12 cellular contexts compared by ENCODE assay signal in the genomic region with DNA sequence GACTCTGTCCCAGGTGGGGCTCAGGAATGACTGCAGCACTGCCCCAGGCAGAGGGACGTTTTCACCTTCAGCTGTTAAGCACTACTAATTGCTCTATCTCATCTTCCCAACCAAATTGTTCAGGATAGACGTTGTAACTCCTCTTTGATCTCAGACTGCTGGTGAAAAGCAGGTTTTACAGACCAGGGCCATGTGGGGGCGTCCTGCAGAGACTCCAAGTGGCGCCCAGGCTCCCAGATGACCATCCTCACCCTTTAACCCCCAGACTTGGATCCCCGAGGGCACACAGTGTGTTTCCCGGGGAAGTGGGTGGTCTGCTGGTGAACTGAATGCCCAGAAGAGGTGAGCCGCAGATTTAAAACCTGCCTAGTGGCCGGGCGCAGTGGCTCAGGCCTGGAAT. TPM values are rescaled to one million over a fixed set of nuclear protein-coding genes. Genes with fewer than 3 reads are reported as not detected.
DNase-seq lines count a peak whose midpoint lies in the region; ATAC-seq, FAIRE-seq and TF ChIP-seq lines count a peak whose summit lies in the region.
"Had no signal": no experiment of that assay in that cellular context is flagged by ENCODE, and none has a peak within 500 bp of the region (broad histone marks: within the 10 kb centered on the region; RNA-seq: fewer than 3 reads in every experiment).

No MANE protein-coding gene starts in this region.

- TF ChIP-seq CTCF in HL-60 (IDR thresholded peaks at IDR 0.05; ENCODE audit: insufficient read depth, low read length) (peak; percentile 25), keratinocyte (optimal IDR thresholded peaks at IDR 0.05 in 1 of 3, IDR thresholded peaks at IDR 0.05 in 1 of 3, conservative IDR thresholded peaks at IDR 0.05 in 1 of 3; ENCODE audit: extremely low read depth in 1 of 3, insufficient read depth in 2 of 3, low read length in 3 of 3) (peak in 2 of 3 experiments; percentile 46 to 62)

- no peak overlapping the region for H3K9ac ChIP-seq in BLaER1 treated with 17β-estradiol and CSF1 and Interleukin-3, amounts not matched to agents 10 nM and 100 nM
- H3K9ac ChIP-seq in keratinocyte (ENCODE audit: control insufficient read depth, extremely low read depth, insufficient read depth, low read length), result no peak overlapping the region
- H3K9ac ChIP-seq: parathyroid adenoma had no signal

- DNase-seq in HL-60 (ENCODE audit: low read depth in 1 of 2, low spot score in 1 of 2) (no peak), UCSD-AML1 (lab: John Stamatoyannopoulos, UW; ENCODE audit: unreplicated experiment) (peak; percentile 26), keratinocyte (ENCODE audit: low read depth, low spot score) (no peak)
- DNase-seq in activated CD4-positive, alpha-beta memory T cell treated with anti-CD3 and anti-CD28 coated beads for 36 hours, result no peak
- no peak for DNase-seq in stimulated activated CD4-positive, alpha-beta T cell treated with anti-CD3 and anti-CD28 coated beads, Interleukin-2, amount 100 ng/mL, for 24 hours
- DNase-seq: effector memory CD4-positive, alpha-beta T cell; kidney glomerular epithelial cell had no signal

- no peaks in the 10 kb centered on the region for H3K36me3 Mint-ChIP-seq in activated CD4-positive, alpha-beta memory T cell treated with anti-CD3 and anti-CD28 coated beads for 36 hours
- H3K36me3 Mint-ChIP-seq: activated naive CD4-positive, alpha-beta T cell treated with anti-CD3 and anti-CD28 coated beads, Interleukin-2, amount 50 U/mL, for 72 hours had no signal

- no peak overlapping the region for H3K4me3 Mint-ChIP-seq in activated CD4-positive, alpha-beta memory T cell treated with anti-CD3 and anti-CD28 coated beads for 36 hours

- no peaks in the 10 kb centered on the region for H4K20me1 ChIP-seq in BLaER1 treated with 17β-estradiol and CSF1 and Interleukin-3, amounts not matched to agents 10 nM and 100 nM
- no peaks in the 10 kb centered on the region for H4K20me1 ChIP-seq in keratinocyte (ENCODE audit: control insufficient read depth, extremely low read depth, insufficient read depth, low read length)

- no peak for FAIRE-seq in keratinocyte (lab: Jason Lieb, UNC)

- H3K4me2 ChIP-seq in BLaER1 treated with 17β-estradiol and CSF1 and Interleukin-3, amounts not matched to agents 10 nM and 100 nM, result peak overlapping the region in 9 of 11 experiments; percentile 36 to 67 (median 58); a peak in 18 of 22 replicates
- no peak overlapping the region for H3K4me2 ChIP-seq in keratinocyte (ENCODE audit: control insufficient read depth, extremely low read depth, insufficient read depth, low read depth, low read length)

- H3K36me3 ChIP-seq in BLaER1 treated with 17β-estradiol and CSF1 and Interleukin-3, amounts not matched to agents 10 nM and 100 nM, result no peaks in the 10 kb centered on the region
- H3K36me3 ChIP-seq in keratinocyte (ENCODE audit: control insufficient read depth in 2 of 2, extremely low read depth in 1 of 2, insufficient read depth in 2 of 2, low read length in 2 of 2), result no peaks in the 10 kb centered on the region

- no peak overlapping the region for H3K27ac Mint-ChIP-seq in activated CD4-positive, alpha-beta memory T cell treated with anti-CD3 and anti-CD28 coated beads for 36 hours
- H3K27ac Mint-ChIP-seq: activated naive CD4-positive, alpha-beta T cell treated with anti-CD3 and anti-CD28 coated beads, Interleukin-2, amount 50 U/mL, for 72 hours had no signal

- peaks cover 6% of the 10 kb centered on the region for H3K27me3 Mint-ChIP-seq in activated CD4-positive, alpha-beta memory T cell treated with anti-CD3 and anti-CD28 coated beads for 36 hours

- CTCF ChIA-PET in activated CD4-positive, alpha-beta memory T cell treated with anti-CD3 and anti-CD28 coated beads for 36 hours (lab: Charles Lee), result interaction anchor here (1.4 kb wide), 1 partner anchor 31 kb away, joined by 3 read pairs; no protein-coding TSS in a partner anchor

- no peaks in the 10 kb centered on the region for H3K4me1 Mint-ChIP-seq in activated CD4-positive, alpha-beta memory T cell treated with anti-CD3 and anti-CD28 coated beads for 36 hours (ENCODE audit: low read depth)

- intact Hi-C loops in activated CD4-positive, alpha-beta memory T cell treated with anti-CD3 and anti-CD28 coated beads for 36 hours (cut with micrococcal nuclease), result no loop called here

- H3K27me3 ChIP-seq in BLaER1 treated with 17β-estradiol and CSF1 and Interleukin-3, amounts not matched to agents 10 nM and 100 nM, result no peaks in the 10 kb centered on the region
- H3K27me3 ChIP-seq in HL-60 (ENCODE audit: insufficient read depth, poor library complexity, severe bottlenecking), result no peaks in the 10 kb centered on the region
- H3K27me3 ChIP-seq in keratinocyte (ENCODE audit: control insufficient read depth, extremely low read depth, insufficient read depth, low read length), result peaks cover 12% of the 10 kb centered on the region

- no peaks in the 10 kb centered on the region for H3K79me2 ChIP-seq in keratinocyte (ENCODE audit: control insufficient read depth, insufficient read depth, low read length)
- H3K79me2 ChIP-seq: parathyroid adenoma had no signal

- H3K9me1 ChIP-seq in keratinocyte (ENCODE audit: control insufficient read depth, extremely low read depth, insufficient read depth, low read length), result no peaks in the 10 kb centered on the region

- H2AFZ ChIP-seq in keratinocyte (ENCODE audit: control insufficient read depth, low read length), result no peak overlapping the region
- H2AFZ ChIP-seq: parathyroid adenoma had no signal

- peaks cover 0 to 42% (median 26%) of the 10 kb centered on the region in 10 experiments; a peak in 17 of 20 replicates for H3K4me1 ChIP-seq in BLaER1 treated with 17β-estradiol and CSF1 and Interleukin-3, amounts not matched to agents 10 nM and 100 nM
- H3K4me1 ChIP-seq in keratinocyte (ENCODE audit: control insufficient read depth, extremely low read depth, insufficient read depth, low read length), result no peaks in the 10 kb centered on the region
- H3K4me1 ChIP-seq: parathyroid adenoma had no signal

- dilution Hi-C loops in keratinocyte (cut with MboI; ENCODE audit: extremely low pct_ligation_motif_present, low sequenced_read_pairs), result no loop called here

- no peaks in the 10 kb centered on the region for H3K9me3 Mint-ChIP-seq in activated CD4-positive, alpha-beta memory T cell treated with anti-CD3 and anti-CD28 coated beads for 36 hours
- H3K9me3 Mint-ChIP-seq: activated naive CD4-positive, alpha-beta T cell treated with anti-CD3 and anti-CD28 coated beads, Interleukin-2, amount 50 U/mL, for 72 hours had no signal

- ATAC-seq in GM21423 (IDR thresholded peaks at IDR 0.05; ENCODE audit: unreplicated experiment) (no peak), HG03139 (IDR thresholded peaks at IDR 0.05; ENCODE audit: unreplicated experiment) (no peak)
- ATAC-seq: activated naive CD4-positive, alpha-beta T cell treated with anti-CD3 and anti-CD28 coated beads, Interleukin-2, amount 50 U/mL, for 72 hours had no signal

- H3K4me3 ChIP-seq in BLaER1 treated with 17β-estradiol and CSF1 and Interleukin-3, amounts not matched to agents 10 nM and 100 nM, result no peak overlapping the region
- H3K4me3 ChIP-seq in HL-60 (replicated peaks; ENCODE audit: insufficient read depth, low read length) (no peak overlapping the region), keratinocyte (ENCODE audit: control insufficient read depth in 2 of 3, extremely low read depth in 1 of 3, insufficient read depth in 2 of 3, low read depth in 1 of 3, low read length in 3 of 3) (no peak overlapping the region)

- POLR2A ChIA-PET in activated CD4-positive, alpha-beta memory T cell treated with anti-CD3 and anti-CD28 coated beads for 36 hours (lab: Charles Lee), result no interaction called here

- 0 out of 22 replicates have a peak, but pooled peaks cover 0 to 2% (median 0%) of the 10 kb centered on the region in 11 experiments for H3K9me3 ChIP-seq in BLaER1 treated with 17β-estradiol and CSF1 and Interleukin-3, amounts not matched to agents 10 nM and 100 nM (replicated peaks in 1 of 11)
- H3K9me3 ChIP-seq in keratinocyte (ENCODE audit: control insufficient read depth, low read depth, low read length), result no peaks in the 10 kb centered on the region

- peak overlapping the region in 1 of 11 experiments; percentile 12; a peak in 1 of 22 replicates for H3K27ac ChIP-seq in BLaER1 treated with 17β-estradiol and CSF1 and Interleukin-3, amounts not matched to agents 10 nM and 100 nM
- H3K27ac ChIP-seq in HL-60 (replicated peaks) (no peak overlapping the region), keratinocyte (ENCODE audit: control insufficient read depth, insufficient read depth, low read length) (no peak overlapping the region)
- H3K27ac ChIP-seq: parathyroid adenoma had no signal

RNA-seq across cellular contexts. Expression of a gene that starts 23.9 kb away (rescaled TPM):
- 31.5 to 45.3 TPM (median 33.7 TPM) in 3 replicates for polyA plus RNA-seq in keratinocyte
- polyA plus RNA-seq in keratinocyte (2011; ENCODE audit: low read depth), result 19.9 TPM
- polyA plus RNA-seq in keratinocyte (2011; cell fraction: cytosol; rRNA removed), result 26.6 and 33.6 TPM in 2 replicates
- polyA plus RNA-seq in keratinocyte (2011; cell fraction: nucleus; rRNA removed), result 19.2 and 23.2 TPM in 2 replicates
- 15.4 and 39.2 TPM in 2 replicates for polyA plus RNA-seq in keratinocyte (2012; ENCODE audit: low replicate concordance)
- polyA minus RNA-seq in keratinocyte, result 28.7 to 39.0 TPM (median 32.6 TPM) in 3 replicates
- polyA minus RNA-seq in keratinocyte (2011; cell fraction: cytosol; rRNA and poly(A)+ RNA removed), result 39.9 TPM
- polyA minus RNA-seq in keratinocyte (2011; cell fraction: nucleus; rRNA and poly(A)+ RNA removed), result 11.6 and 13.4 TPM in 2 replicates
- 10 to 100 TPM; 31.8 to 33.9 TPM for total RNA-seq in activated CD4-positive, alpha-beta memory T cell treated with anti-CD3 and anti-CD28 coated beads for 36 hours

RNA-seq across cellular contexts. Expression of a gene that starts 43.5 kb away (rescaled TPM):
- polyA plus RNA-seq in keratinocyte, result 27.6 to 34.7 TPM (median 27.9 TPM) in 3 replicates
- 85.6 TPM for polyA plus RNA-seq in keratinocyte (2011; ENCODE audit: low read depth)
- 21.7 and 22.9 TPM in 2 replicates for polyA plus RNA-seq in keratinocyte (2011; cell fraction: cytosol; rRNA removed)
- 60.3 and 68.8 TPM in 2 replicates for polyA plus RNA-seq in keratinocyte (2011; cell fraction: nucleus; rRNA removed)
- polyA plus RNA-seq in keratinocyte (2012; ENCODE audit: low replicate concordance), result 18.9 and 22.5 TPM in 2 replicates
- polyA minus RNA-seq in keratinocyte, result 45.3 to 78.4 TPM (median 67.7 TPM) in 3 replicates
- 32.8 TPM for polyA minus RNA-seq in keratinocyte (2011; cell fraction: cytosol; rRNA and poly(A)+ RNA removed)
- polyA minus RNA-seq in keratinocyte (2011; cell fraction: nucleus; rRNA and poly(A)+ RNA removed), result 59.6 and 65.8 TPM in 2 replicates
- total RNA-seq in activated CD4-positive, alpha-beta memory T cell treated with anti-CD3 and anti-CD28 coated beads for 36 hours, result 10 to 100 TPM; 23.1 to 26.7 TPM
